Comparison of ENCODE assay signal across 16 cellular contexts in the genomic region with DNA sequence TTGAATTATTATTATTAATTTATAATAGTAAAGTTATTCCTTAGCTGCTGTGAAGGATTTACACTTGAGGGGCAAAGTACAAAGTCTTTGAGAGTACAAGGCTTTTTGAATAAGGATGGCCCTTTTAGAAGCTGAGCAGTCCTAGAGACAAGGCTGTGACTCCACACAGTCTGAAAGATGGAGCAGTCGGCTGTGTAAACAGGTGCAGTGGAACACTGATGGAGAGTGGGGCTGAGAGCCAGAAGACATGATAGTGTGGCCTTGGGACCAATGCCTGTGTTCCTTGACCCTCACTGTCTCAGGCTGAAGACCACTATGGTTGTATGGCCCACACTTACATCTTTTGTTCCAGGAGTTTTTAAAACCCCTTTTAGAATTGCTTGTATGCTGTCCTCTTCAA.
"Had no signal": no experiment of that assay in that cellular context is flagged by ENCODE, and none has a peak within 500 bp of the region (broad histone marks: within the 10 kb centered on the region; RNA-seq: fewer than 3 reads in every experiment).

No MANE protein-coding gene starts in this region.

- DNase-seq: effector memory CD4-positive, alpha-beta T cell; heart left ventricle; hippocampal formation; left colon; left ventricle myocardium superior; mesenchymal stem cell; naive B cell; occipital lobe; pancreas; right cardiac atrium; small intestine; stimulated activated CD4-positive, alpha-beta T cell treated with anti-CD3 and anti-CD28 coated beads, Interleukin-12 subunit alpha, Interleukin-12 subunit beta, amount 100 ng/mL, for 4 hours; stimulated activated naive CD4-positive, alpha-beta T cell; trophoblast cell had no signal

- ATAC-seq: esophagus mucosa, heart left ventricle, left colon, left ventricle myocardium superior, pancreas, right cardiac atrium had no signal

- H3K27me3 ChIP-seq: heart left ventricle, pancreas had no signal

- H3K4me3 ChIP-seq: heart left ventricle, lung, pancreas had no signal

- H3K36me3 ChIP-seq: heart left ventricle, pancreas had no signal

- H3K9me3 ChIP-seq: pancreas had no signal

- H3K4me1 ChIP-seq: heart left ventricle, pancreas had no signal

- H3K27ac ChIP-seq: heart left ventricle, pancreas had no signal
